Comparison of ENCODE assay signal across 1 cellular context in genomic region chr19:51593969-51594773, GRCh38.
TF ChIP-seq lines count a peak whose summit lies in the region.

No MANE protein-coding gene starts in this region.

TF ChIP-seq in neural cell, 6 proteins besides CTCF, POLR2A, EP300 and RAD21 (continued from another document):
- TF ChIP-seq, protein P1, sequence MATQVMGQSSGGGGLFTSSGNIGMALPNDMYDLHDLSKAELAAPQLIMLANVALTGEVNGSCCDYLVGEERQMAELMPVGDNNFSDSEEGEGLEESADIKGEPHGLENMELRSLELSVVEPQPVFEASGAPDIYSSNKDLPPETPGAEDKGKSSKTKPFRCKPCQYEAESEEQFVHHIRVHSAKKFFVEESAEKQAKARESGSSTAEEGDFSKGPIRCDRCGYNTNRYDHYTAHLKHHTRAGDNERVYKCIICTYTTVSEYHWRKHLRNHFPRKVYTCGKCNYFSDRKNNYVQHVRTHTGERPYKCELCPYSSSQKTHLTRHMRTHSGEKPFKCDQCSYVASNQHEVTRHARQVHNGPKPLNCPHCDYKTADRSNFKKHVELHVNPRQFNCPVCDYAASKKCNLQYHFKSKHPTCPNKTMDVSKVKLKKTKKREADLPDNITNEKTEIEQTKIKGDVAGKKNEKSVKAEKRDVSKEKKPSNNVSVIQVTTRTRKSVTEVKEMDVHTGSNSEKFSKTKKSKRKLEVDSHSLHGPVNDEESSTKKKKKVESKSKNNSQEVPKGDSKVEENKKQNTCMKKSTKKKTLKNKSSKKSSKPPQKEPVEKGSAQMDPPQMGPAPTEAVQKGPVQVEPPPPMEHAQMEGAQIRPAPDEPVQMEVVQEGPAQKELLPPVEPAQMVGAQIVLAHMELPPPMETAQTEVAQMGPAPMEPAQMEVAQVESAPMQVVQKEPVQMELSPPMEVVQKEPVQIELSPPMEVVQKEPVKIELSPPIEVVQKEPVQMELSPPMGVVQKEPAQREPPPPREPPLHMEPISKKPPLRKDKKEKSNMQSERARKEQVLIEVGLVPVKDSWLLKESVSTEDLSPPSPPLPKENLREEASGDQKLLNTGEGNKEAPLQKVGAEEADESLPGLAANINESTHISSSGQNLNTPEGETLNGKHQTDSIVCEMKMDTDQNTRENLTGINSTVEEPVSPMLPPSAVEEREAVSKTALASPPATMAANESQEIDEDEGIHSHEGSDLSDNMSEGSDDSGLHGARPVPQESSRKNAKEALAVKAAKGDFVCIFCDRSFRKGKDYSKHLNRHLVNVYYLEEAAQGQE (IDR thresholded peaks at IDR 0.05; ENCODE audit: borderline replicate concordance), result peak; percentile 67
